In genomic region chr11:83409891-83410290, GRCh38 we compare ENCODE assay signal across 17 cellular contexts.
"Had no signal": no experiment of that assay in that cellular context is flagged by ENCODE, and none has a peak within 500 bp of the region (broad histone marks: within the 10 kb centered on the region; RNA-seq: fewer than 3 reads in every experiment).

No MANE protein-coding gene starts in this region.

- H3K4me3 ChIP-seq: adrenal gland, coronary artery, esophagus squamous epithelium, smooth muscle cell, thoracic aorta had no signal

- H3K27me3 ChIP-seq: adrenal gland, esophagus squamous epithelium had no signal

- H3K36me3 ChIP-seq: adrenal gland, esophagus squamous epithelium, thoracic aorta, WERI-Rb-1 had no signal

- H3K27ac ChIP-seq: adrenal gland, coronary artery, esophagus squamous epithelium, thoracic aorta, WERI-Rb-1 had no signal

- H3K9me3 ChIP-seq: adrenal gland, esophagus squamous epithelium, SK-N-SH, thoracic aorta had no signal

- DNase-seq: activated CD4-positive, alpha-beta T cell treated with anti-CD3 and anti-CD28 coated beads, Interleukin-2, amount 50 U/mL, for 48 hours; activated CD8-positive, alpha-beta memory T cell treated with anti-CD3 and anti-CD28 coated beads, Interleukin-2, amount 10 ng/mL, durations not matched to agents 7 days and 5 days; activated T-cell treated with anti-CD3 and anti-CD28 coated beads, Interleukin-2, amount 50 U/mL, for 1 hour; adrenal gland; central memory CD4-positive, alpha-beta T cell; effector CD4-positive, alpha-beta T cell; esophagus squamous epithelium; glutamatergic neuron; immature natural killer cell; left cardiac atrium; naive B cell; right cardiac atrium; SK-N-SH; WERI-Rb-1 had no signal

- H3K4me1 ChIP-seq: adrenal gland had no signal
